ENCODE assay signal across 8 cellular contexts in genomic region chr14:63869940-63870752, GRCh38. TPM values are rescaled to one million over a fixed set of nuclear protein-coding genes. Genes with fewer than 3 reads are reported as not detected.
A peak's percentile ranks its signal among the peaks of the same experiment; 100 is the strongest.
DNase-seq lines count a peak whose midpoint lies in the region; ATAC-seq, FAIRE-seq and TF ChIP-seq lines count a peak whose summit lies in the region.
"Not testable (repeated sequence)": the region's sequence is repeated elsewhere in the genome, so short reads cannot be mapped to it uniquely, and the experiment has no call there.

No MANE protein-coding gene starts in this region.

- not testable (repeated sequence) for H3K9me3 ChIP-seq in Loucy (ENCODE audit: insufficient read depth, low read depth, low read length); HepG2 (ENCODE audit: low read length)

- H2AFZ ChIP-seq in Loucy (ENCODE audit: low read length) = peak overlapping the region; percentile 74
- not testable (repeated sequence) for H2AFZ ChIP-seq in HepG2 (ENCODE audit: low read length)

- not testable (repeated sequence) for H3K9me3 Mint-ChIP-seq in activated naive CD8-positive, alpha-beta T cell treated with anti-CD3 and anti-CD28 coated beads, Interleukin-2, amount 50 U/mL, for 24 hours; type B pancreatic cell

- ATAC-seq in GM21526 (IDR thresholded peaks at IDR 0.05; ENCODE audit: low FRiP score, unreplicated experiment) (peak; percentile 54), HG03064 (IDR thresholded peaks at IDR 0.05; ENCODE audit: low read depth, unreplicated experiment) (peak; percentile 37)
- peak; percentile 94 for ATAC-seq in activated naive CD8-positive, alpha-beta T cell treated with anti-CD3 and anti-CD28 coated beads, Interleukin-2, amount 50 U/mL, for 24 hours
- not testable (repeated sequence) for ATAC-seq in HepG2

- intact Hi-C loops in HepG2 (cut with micrococcal nuclease; ENCODE audit: unreplicated experiment) = not testable (repeated sequence)

- not testable (repeated sequence) for BruUV-seq in HepG2 (replicated peaks; lab: Mats Ljungman, UMichigan)

- H3K4me3 Mint-ChIP-seq in activated naive CD8-positive, alpha-beta T cell treated with anti-CD3 and anti-CD28 coated beads, Interleukin-2, amount 50 U/mL, for 24 hours = peak overlapping the region; percentile 1
- H3K4me3 Mint-ChIP-seq in type B pancreatic cell = peak overlapping the region; percentile 44

- H3F3A ChIP-seq in Loucy (ENCODE audit: low read depth) = not testable (repeated sequence)

- not testable (repeated sequence) for TF ChIP-seq POLR2A in GM12892 (IDR thresholded peaks at IDR 0.05; ENCODE audit: low read depth, low read length); HepG2 (IDR thresholded peaks at IDR 0.05; ENCODE audit: insufficient read depth in 1 of 2, low read depth in 2 of 2, low read length in 2 of 2)

- not testable (repeated sequence) for H3K36me3 Mint-ChIP-seq in activated naive CD8-positive, alpha-beta T cell treated with anti-CD3 and anti-CD28 coated beads, Interleukin-2, amount 50 U/mL, for 24 hours (ENCODE audit: low read depth); type B pancreatic cell

- POLR2A ChIA-PET in HepG2 (lab: Yijun Ruan, JAX) = not testable (repeated sequence)

- TF ChIP-seq EP300 in HepG2 (IDR thresholded peaks at IDR 0.05; ENCODE audit: low read depth in 2 of 2, low read length in 2 of 2); HepG2 (CRISPR knock-in tag; IDR thresholded peaks at IDR 0.05; ENCODE audit: borderline replicate concordance): not testable (repeated sequence)

- not testable (repeated sequence) for H3K9me2 ChIP-seq in Loucy (replicated peaks; ENCODE audit: low read depth, low read length)

- not testable (repeated sequence) for H3K27me3 ChIP-seq in Loucy (ENCODE audit: insufficient read depth, low read length, poor library complexity, severe bottlenecking); HepG2 (ENCODE audit: control insufficient read depth in 1 of 2, insufficient read depth in 2 of 2, low read length in 2 of 2)

- TF ChIP-seq CTCF in Loucy (conservative IDR thresholded peaks at IDR 0.05; ENCODE audit: low read length); HepG2 (CRISPR knock-in tag; IDR thresholded peaks at IDR 0.05); type B pancreatic cell (conservative IDR thresholded peaks at IDR 0.05): not testable (repeated sequence)

- not testable (repeated sequence) for H3K27me3 Mint-ChIP-seq in activated naive CD8-positive, alpha-beta T cell treated with anti-CD3 and anti-CD28 coated beads, Interleukin-2, amount 50 U/mL, for 24 hours; type B pancreatic cell

- peak overlapping the region; percentile 24 for H3K27ac Mint-ChIP-seq in activated naive CD8-positive, alpha-beta T cell treated with anti-CD3 and anti-CD28 coated beads, Interleukin-2, amount 50 U/mL, for 24 hours
- H3K27ac Mint-ChIP-seq in type B pancreatic cell = peak overlapping the region; percentile 62

- not testable (repeated sequence) for H4K20me1 ChIP-seq in Loucy (ENCODE audit: insufficient read depth, low read length, poor library complexity, severe bottlenecking); HepG2 (ENCODE audit: insufficient read depth, low read length)

- CTCF ChIA-PET in HepG2 (lab: Yijun Ruan, JAX; ENCODE audit: low intra/inter-chr PET ratio, low total read pairs) = not testable (repeated sequence)

- H3K4me3 ChIP-seq in Loucy (ENCODE audit: low read length, poor library complexity, severe bottlenecking) = peak overlapping the region; percentile 69
- H3K4me3 ChIP-seq in HepG2 (replicated peaks in 1 of 3; ENCODE audit: insufficient read depth in 1 of 3, low read depth in 2 of 3, low read length in 3 of 3) = not testable (repeated sequence)

- TF ChIP-seq RAD21 in HepG2 (CRISPR knock-in tag; IDR thresholded peaks at IDR 0.05) = not testable (repeated sequence)

- H3K36me3 ChIP-seq in Loucy (ENCODE audit: insufficient read depth, low read length); HepG2 (replicated peaks in 1 of 2; ENCODE audit: control insufficient read depth in 1 of 2, insufficient read depth in 2 of 2, low read length in 2 of 2): not testable (repeated sequence)

- DNase-seq in GM12892 (ENCODE audit: insufficient read length); activated naive CD8-positive, alpha-beta T cell treated with anti-CD3 and anti-CD28 coated beads, Interleukin-2, amount 50 U/mL, for 24 hours; HepG2 (ENCODE audit: low spot score); type B pancreatic cell (ENCODE audit: extremely low spot score, unreplicated experiment): not testable (repeated sequence)
- DNase-seq in SHP77 treated with DMSO at 0.1 percent for 48 hours (lab: John Stamatoyannopoulos, UW) = peak; percentile 14

- peak overlapping the region; percentile 2 for H3K9ac ChIP-seq in Loucy (ENCODE audit: low read depth, low read length, poor library complexity, severe bottlenecking)
- not testable (repeated sequence) for H3K9ac ChIP-seq in HepG2 (ENCODE audit: insufficient read depth, low read depth, low read length)

- in situ Hi-C loops in HepG2 (cut with HindIII; ENCODE audit: extremely low pct_ligation_motif_present, low pct_unique_long_range_greater_than_20kb) = not testable (repeated sequence)

- peak overlapping the region; percentile 75 for H3K4me2 ChIP-seq in Loucy (ENCODE audit: low read depth, low read length, poor library complexity, severe bottlenecking)
- H3K4me2 ChIP-seq in HepG2 (ENCODE audit: low read depth, low read length) = not testable (repeated sequence)

- H3K4me1 ChIP-seq in Loucy (ENCODE audit: insufficient read depth, low read length, poor library complexity, severe bottlenecking) = peaks cover 27% of the 10 kb centered on the region
- H3K4me1 ChIP-seq in HepG2 (ENCODE audit: insufficient read depth, low read length) = not testable (repeated sequence)

- H3K79me2 ChIP-seq in Loucy (ENCODE audit: insufficient read depth, low read length) = peaks cover 46% of the 10 kb centered on the region
- H3K79me2 ChIP-seq in HepG2 (ENCODE audit: insufficient read depth, low read length) = not testable (repeated sequence)

- H3K27ac ChIP-seq in HepG2 (ENCODE audit: extremely low read length, insufficient read depth, low read length) = not testable (repeated sequence)

- FAIRE-seq in GM12892 (lab: Jason Lieb, UNC) = peak; percentile 99
- FAIRE-seq in HepG2 (lab: Jason Lieb, UNC) = peak; percentile 39

- H3K4me1 Mint-ChIP-seq in activated naive CD8-positive, alpha-beta T cell treated with anti-CD3 and anti-CD28 coated beads, Interleukin-2, amount 50 U/mL, for 24 hours = peaks cover 63% of the 10 kb centered on the region
- H3K4me1 Mint-ChIP-seq in type B pancreatic cell (ENCODE audit: unreplicated experiment) = peaks cover 33% of the 10 kb centered on the region

- 90% methylated on average over 1 of the region's 2 CpGs for WGBS in HepG2 (ENCODE audit: low lambda C conversion rate)

TF ChIP-seq in HepG2, 621 proteins besides CTCF, POLR2A, EP300 and RAD21:
- TF ChIP-seq CEBPB (IDR thresholded peaks at IDR 0.05; ENCODE audit: borderline replicate concordance, low read depth, low read length) = peak; percentile 90
- TF ChIP-seq CEBPG (CRISPR knock-in tag; IDR thresholded peaks at IDR 0.05) = peak; percentile 34

RNA-seq across cellular contexts. Expression of gene SYNE2, which starts 17.3 kb away (rescaled TPM):
- polyA plus RNA-seq in GM12892 (2012; ENCODE audit: missing spikeins) = 11.6 TPM
- 13.3 and 19.5 TPM in 2 replicates for total RNA-seq in HepG2 (2016; rRNA removed; fragmentation: Illumina TruSeq; extraction: Trizol)
- 3.3 and 4.7 TPM in 2 replicates for total RNA-seq in HepG2 (2016; cell fraction: cytosol; rRNA removed; fragmentation: Illumina TruSeq; extraction: Trizol; ENCODE audit: low read depth)
- total RNA-seq in HepG2 (2016; cell fraction: insoluble cytoplasmic fraction; rRNA removed; fragmentation: Illumina TruSeq; extraction: Trizol) = 13.6 and 17.1 TPM in 2 replicates
- 4.5 and 4.9 TPM in 2 replicates for total RNA-seq in HepG2 (2016; cell fraction: membrane; rRNA removed; fragmentation: Illumina TruSeq; extraction: Trizol)
- total RNA-seq in HepG2 (2016; cell fraction: nucleus; rRNA removed; fragmentation: Illumina TruSeq; extraction: Trizol) = 24.4 and 24.6 TPM in 2 replicates
- polyA plus RNA-seq in HepG2 (2011; rRNA removed) = 6.2 and 6.4 TPM in 2 replicates
- 3.3 and 4.5 TPM in 2 replicates for polyA plus RNA-seq in HepG2 (2011; cell fraction: cytosol; rRNA removed)
- 21.7 and 22.7 TPM in 2 replicates for polyA plus RNA-seq in HepG2 (2011; cell fraction: nucleus; rRNA removed)
- 4.5 and 5.0 TPM in 2 replicates for polyA plus RNA-seq in HepG2 (2012)
- polyA plus RNA-seq in HepG2 (2016; cell fraction: cytosol; fragmentation: Illumina TruSeq; extraction: Trizol; ENCODE audit: low read depth) = 0.34 and 0.63 TPM in 2 replicates
- 7.2 and 9.1 TPM in 2 replicates for polyA plus RNA-seq in HepG2 (2016; cell fraction: insoluble cytoplasmic fraction; fragmentation: Illumina TruSeq; extraction: Trizol; ENCODE audit: low read depth)
- polyA plus RNA-seq in HepG2 (2016; cell fraction: membrane; fragmentation: Illumina TruSeq; extraction: Trizol; ENCODE audit: low read depth) = 0.87 and 1.0 TPM in 2 replicates
- 13.5 and 14.3 TPM in 2 replicates for polyA plus RNA-seq in HepG2 (2016; cell fraction: nucleus; fragmentation: Illumina TruSeq; extraction: Trizol; ENCODE audit: insufficient read depth, low read depth)
- polyA minus RNA-seq in HepG2 (2011; rRNA and poly(A)+ RNA removed; ENCODE audit: low replicate concordance) = 21.2 and 137 TPM in 2 replicates
- 9.4 and 14.6 TPM in 2 replicates for polyA minus RNA-seq in HepG2 (2011; cell fraction: cytosol; rRNA and poly(A)+ RNA removed)
- polyA minus RNA-seq in HepG2 (2011; cell fraction: nucleus; rRNA and poly(A)+ RNA removed) = 55.6 and 61.7 TPM in 2 replicates
- 68.1 and 75.1 TPM in 2 replicates for total RNA-seq in type B pancreatic cell (ENCODE audit: low replicate concordance)
